9 cellular contexts compared by ENCODE assay signal in genomic region chr12:77685112-77685511, GRCh38.
DNase-seq lines count a peak whose midpoint lies in the region; ATAC-seq and TF ChIP-seq lines count a peak whose summit lies in the region.
"Had no signal": no experiment of that assay in that cellular context is flagged by ENCODE, and none has a peak within 500 bp of the region (broad histone marks: within the 10 kb centered on the region; RNA-seq: fewer than 3 reads in every experiment).

No MANE protein-coding gene starts in this region.

- ATAC-seq in GM18873 (IDR thresholded peaks at IDR 0.05; ENCODE audit: low FRiP score, unreplicated experiment) = peak; percentile 76
- ATAC-seq in HG03280 (IDR thresholded peaks at IDR 0.05; ENCODE audit: unreplicated experiment) = peak; percentile 73
- ATAC-seq in activated CD8-positive, alpha-beta T cell treated with anti-CD3 and anti-CD28 coated beads for 36 hours = no peak
- ATAC-seq in left cardiac atrium = peak; percentile 79 to 85

- no peaks in the 10 kb centered on the region for H3K4me1 Mint-ChIP-seq in activated CD8-positive, alpha-beta T cell treated with anti-CD3 and anti-CD28 coated beads for 36 hours (ENCODE audit: low read depth)
- peaks cover 1% of the 10 kb centered on the region for H3K4me1 Mint-ChIP-seq in CD14-positive monocyte
- H3K4me1 Mint-ChIP-seq: IgD-negative memory B cell had no signal

- no peaks in the 10 kb centered on the region for H3K36me3 Mint-ChIP-seq in activated CD8-positive, alpha-beta T cell treated with anti-CD3 and anti-CD28 coated beads for 36 hours (ENCODE audit: low read depth)
- H3K36me3 Mint-ChIP-seq in CD14-positive monocyte = no peaks in the 10 kb centered on the region
- H3K36me3 Mint-ChIP-seq: IgD-negative memory B cell had no signal

- no peak overlapping the region for H3K4me3 ChIP-seq in retinal pigment epithelial cell (ENCODE audit: low read length)

- no peaks in the 10 kb centered on the region for H3K27me3 Mint-ChIP-seq in activated CD8-positive, alpha-beta T cell treated with anti-CD3 and anti-CD28 coated beads for 36 hours
- peaks cover 2 to 7% (median 3%) of the 10 kb centered on the region in 3 donors for H3K27me3 Mint-ChIP-seq in CD14-positive monocyte (ENCODE audit: low read depth in 3 of 3)
- H3K27me3 Mint-ChIP-seq: IgD-negative memory B cell had no signal

- intact Hi-C loops in activated CD8-positive, alpha-beta T cell treated with anti-CD3 and anti-CD28 coated beads for 36 hours (cut with micrococcal nuclease) = no loop called here
- intact Hi-C loops in left cardiac atrium (cut with DNase I) = loop anchor here (1.0 to 10.0 kb wide), 3 partner anchors 370 to 533 kb away; no protein-coding TSS in a partner anchor
- intact Hi-C loops in CD14-positive monocyte (cut with micrococcal nuclease) = no loop called here

- no peak overlapping the region for H3K27ac Mint-ChIP-seq in activated CD8-positive, alpha-beta T cell treated with anti-CD3 and anti-CD28 coated beads for 36 hours
- no peak overlapping the region for H3K27ac Mint-ChIP-seq in CD14-positive monocyte
- H3K27ac Mint-ChIP-seq: IgD-negative memory B cell had no signal

- H3K9me3 Mint-ChIP-seq in activated CD8-positive, alpha-beta T cell treated with anti-CD3 and anti-CD28 coated beads for 36 hours = no peaks in the 10 kb centered on the region
- no peaks in the 10 kb centered on the region for H3K9me3 Mint-ChIP-seq in CD14-positive monocyte
- H3K9me3 Mint-ChIP-seq: IgD-negative memory B cell had no signal

- POLR2A ChIA-PET in activated CD8-positive, alpha-beta T cell treated with anti-CD3 and anti-CD28 coated beads for 36 hours (lab: Charles Lee) = no interaction called here

- TF ChIP-seq CTCF in activated CD8-positive, alpha-beta T cell treated with anti-CD3 and anti-CD28 coated beads for 36 hours (IDR thresholded peaks at IDR 0.05) = no peak
- peak; percentile 76 for TF ChIP-seq CTCF in retinal pigment epithelial cell (conservative IDR thresholded peaks at IDR 0.05; ENCODE audit: low read depth, low read length)
- TF ChIP-seq CTCF in CD14-positive monocyte (IDR thresholded peaks at IDR 0.05) = no peak

- peak; percentile 28 to 31 for DNase-seq in AML-193 (lab: John Stamatoyannopoulos, UW)
- peak; percentile 58 for DNase-seq in NCI-H2171 (lab: John Stamatoyannopoulos, UW)
- peak; percentile 20 for DNase-seq in activated CD8-positive, alpha-beta T cell treated with anti-CD3 and anti-CD28 coated beads for 36 hours
- DNase-seq in left cardiac atrium = peak; percentile 65
- DNase-seq in retinal pigment epithelial cell (ENCODE audit: low read depth) = peak; percentile 43
- DNase-seq in CD14-positive monocyte (ENCODE audit: low spot score) = no peak

- CTCF ChIA-PET in activated CD8-positive, alpha-beta T cell treated with anti-CD3 and anti-CD28 coated beads for 36 hours (lab: Charles Lee) = no interaction called here

- H3K4me3 Mint-ChIP-seq in activated CD8-positive, alpha-beta T cell treated with anti-CD3 and anti-CD28 coated beads for 36 hours = no peak overlapping the region
- H3K4me3 Mint-ChIP-seq in CD14-positive monocyte = no peak overlapping the region
- H3K4me3 Mint-ChIP-seq: IgD-negative memory B cell had no signal

Comparison
In these comparisons a context has a peak if more than half of its experiments do, and no peak if none do; other contexts are left out.
1. intact Hi-C loops: an anchor here in left cardiac atrium (1.0 to 10.0 kb wide); none called in activated CD8-positive, alpha-beta T cell treated with anti-CD3 and anti-CD28 coated beads for 36 hours and CD14-positive monocyte.